In the genomic region with DNA sequence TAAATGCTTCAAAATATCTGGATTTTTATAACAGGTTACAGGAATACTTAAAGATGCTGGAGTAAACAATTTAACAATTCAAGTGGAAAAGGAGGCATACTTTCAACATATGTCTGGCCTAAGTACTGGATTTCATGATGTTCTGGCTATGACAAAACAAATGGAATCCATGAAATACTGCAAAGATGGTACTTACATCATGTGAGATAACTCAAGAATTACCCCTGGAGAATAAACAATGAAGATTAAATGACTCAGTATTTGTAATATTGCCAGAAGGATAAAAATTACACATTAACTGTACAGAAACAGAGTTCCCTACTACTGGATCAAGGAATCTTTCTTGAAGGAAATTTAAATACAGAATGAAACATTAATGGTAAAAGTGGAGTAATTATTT, we compare ENCODE assay signal across 15 cellular contexts. TPM values are rescaled to one million over a fixed set of nuclear protein-coding genes. Genes with fewer than 3 reads are reported as not detected.
DNase-seq lines count a peak whose midpoint lies in the region; ATAC-seq and TF ChIP-seq lines count a peak whose summit lies in the region.
"Had no signal": no experiment of that assay in that cellular context is flagged by ENCODE, and none has a peak within 500 bp of the region (broad histone marks: within the 10 kb centered on the region; RNA-seq: fewer than 3 reads in every experiment).

No MANE protein-coding gene starts in this region.

- no peaks in the 10 kb centered on the region for H3K27me3 Mint-ChIP-seq in activated T-helper 17 cell treated with anti-CD3 and anti-CD28 coated beads, Interleukin-2, amount 50 U/mL, for 72 hours
- H3K27me3 Mint-ChIP-seq: activated naive CD4-positive, alpha-beta T cell treated with anti-CD3 and anti-CD28 coated beads, Interleukin-2, amount 50 U/mL, for 24 hours had no signal

- H3K27ac ChIP-seq in AG04450 (ENCODE audit: low read depth, low read length): no peak overlapping the region
- H3K27ac ChIP-seq: BLaER1 treated with 17β-estradiol and CSF1 and Interleukin-3, amounts not matched to agents 10 nM and 100 nM; pancreas; tibial nerve had no signal

- H3K4me3 ChIP-seq in AG04450 (ENCODE audit: low read depth, low read length) (no peak overlapping the region), astrocyte of the spinal cord (ENCODE audit: low read depth, low read length) (no peak overlapping the region)
- H3K4me3 ChIP-seq: BLaER1 treated with 17β-estradiol and CSF1 and Interleukin-3, amounts not matched to agents 10 nM and 100 nM; pancreas; tibial nerve had no signal

- in situ Hi-C loops in astrocyte of the spinal cord (cut with HindIII; ENCODE audit: low sequenced_read_pairs): no loop called here

- TF ChIP-seq CTCF in AG04450 (IDR thresholded peaks at IDR 0.05; ENCODE audit: low read depth, low read length) (no peak), astrocyte of the spinal cord (IDR thresholded peaks at IDR 0.05; ENCODE audit: low read depth, low read length) (no peak)

- no peak overlapping the region for H3K27ac Mint-ChIP-seq in activated T-helper 17 cell treated with anti-CD3 and anti-CD28 coated beads, Interleukin-2, amount 50 U/mL, for 72 hours
- H3K27ac Mint-ChIP-seq: activated naive CD4-positive, alpha-beta T cell treated with anti-CD3 and anti-CD28 coated beads, Interleukin-2, amount 50 U/mL, for 24 hours had no signal

- POLR2A ChIA-PET in AG04450 (lab: Yijun Ruan, JAX): no interaction called here

- no peaks in the 10 kb centered on the region for H3K27me3 ChIP-seq in AG04450 (ENCODE audit: control insufficient read depth, insufficient read depth, low read length)
- H3K27me3 ChIP-seq: BLaER1 treated with 17β-estradiol and CSF1 and Interleukin-3, amounts not matched to agents 10 nM and 100 nM; pancreas; tibial nerve had no signal

- H3K4me3 Mint-ChIP-seq in activated T-helper 17 cell treated with anti-CD3 and anti-CD28 coated beads, Interleukin-2, amount 50 U/mL, for 72 hours: no peak overlapping the region
- H3K4me3 Mint-ChIP-seq: activated naive CD4-positive, alpha-beta T cell treated with anti-CD3 and anti-CD28 coated beads, Interleukin-2, amount 50 U/mL, for 24 hours had no signal

- CTCF ChIA-PET in AG04450 (lab: Charles Lee): no interaction called here

- no peak for ATAC-seq in HG03520 (IDR thresholded peaks at IDR 0.05; ENCODE audit: unreplicated experiment)
- ATAC-seq in GM21737 (IDR thresholded peaks at IDR 0.05; ENCODE audit: unreplicated experiment): no peak
- ATAC-seq in activated T-helper 17 cell treated with anti-CD3 and anti-CD28 coated beads, Interleukin-2, amount 50 U/mL, for 72 hours (replicated peaks): no peak
- no peak for ATAC-seq in HG02870 (IDR thresholded peaks at IDR 0.05; ENCODE audit: unreplicated experiment)
- ATAC-seq: pancreas had no signal

- DNase-seq in AG04450 (ENCODE audit: low read depth, low spot score) (peak; percentile 73), HCEC 1CT (peak; percentile 92), astrocyte of the spinal cord (ENCODE audit: low read depth, low spot score) (peak; percentile 43), glomerular visceral epithelial cell (ENCODE audit: extremely low spot score) (peak; percentile 33)
- DNase-seq: activated CD4-positive, CD25-positive, alpha-beta regulatory T cell; activated CD8-positive, alpha-beta memory T cell treated with anti-CD3 and anti-CD28 coated beads, Interleukin-2, amount 50 U/mL, for 4 hours; NCI-H1092; pancreas had no signal

- H3K9me3 ChIP-seq in AG04450 (ENCODE audit: control insufficient read depth, insufficient read depth, low read length): peaks cover 2% of the 10 kb centered on the region; the same call in 1 of the 2 replicates
- H3K9me3 ChIP-seq: BLaER1 treated with 17β-estradiol and CSF1 and Interleukin-3, amounts not matched to agents 10 nM and 100 nM; pancreas; tibial nerve had no signal

- no peaks in the 10 kb centered on the region for H3K9me3 Mint-ChIP-seq in activated T-helper 17 cell treated with anti-CD3 and anti-CD28 coated beads, Interleukin-2, amount 50 U/mL, for 72 hours
- H3K9me3 Mint-ChIP-seq: activated naive CD4-positive, alpha-beta T cell treated with anti-CD3 and anti-CD28 coated beads, Interleukin-2, amount 50 U/mL, for 24 hours had no signal

- no peaks in the 10 kb centered on the region for H3K4me1 Mint-ChIP-seq in activated T-helper 17 cell treated with anti-CD3 and anti-CD28 coated beads, Interleukin-2, amount 50 U/mL, for 72 hours
- H3K4me1 Mint-ChIP-seq: activated naive CD4-positive, alpha-beta T cell treated with anti-CD3 and anti-CD28 coated beads, Interleukin-2, amount 50 U/mL, for 24 hours had no signal

- H3K36me3 Mint-ChIP-seq in activated T-helper 17 cell treated with anti-CD3 and anti-CD28 coated beads, Interleukin-2, amount 50 U/mL, for 72 hours (ENCODE audit: low read depth): peaks cover 61% of the 10 kb centered on the region

RNA-seq across cellular contexts. Expression of a gene that starts 35.6 kb away (rescaled TPM):
- 38.4 and 49.2 TPM in 2 replicates for polyA plus RNA-seq in AG04450 (2011; rRNA removed)
- polyA minus RNA-seq in AG04450 (2011; rRNA and poly(A)+ RNA removed): 97.4 and 116 TPM in 2 replicates
- 10 to 100 TPM; 23.7 to 44.7 TPM for total RNA-seq in activated T-helper 17 cell treated with anti-CD3 and anti-CD28 coated beads, Interleukin-2, amount 50 U/mL, for 72 hours

RNA-seq across cellular contexts. Expression of a gene that starts 37.5 kb away (rescaled TPM):
- 36.7 and 58.0 TPM in 2 replicates for polyA plus RNA-seq in AG04450 (2011; rRNA removed)
- polyA minus RNA-seq in AG04450 (2011; rRNA and poly(A)+ RNA removed): 21.5 and 35.0 TPM in 2 replicates
- total RNA-seq in activated T-helper 17 cell treated with anti-CD3 and anti-CD28 coated beads, Interleukin-2, amount 50 U/mL, for 72 hours: 100 to 1,000 TPM; 175 to 220 TPM

RNA-seq across cellular contexts. Expression of a gene that starts 60.0 kb away (rescaled TPM):
- 3.8 and 5.9 TPM in 2 replicates for polyA plus RNA-seq in AG04450 (2011; rRNA removed)
- 0.83 and 1.5 TPM in 2 replicates for polyA minus RNA-seq in AG04450 (2011; rRNA and poly(A)+ RNA removed)
- 10 to 100 TPM; 36.0 to 49.4 TPM for total RNA-seq in activated T-helper 17 cell treated with anti-CD3 and anti-CD28 coated beads, Interleukin-2, amount 50 U/mL, for 72 hours

Comparison
In these comparisons a context has a peak if more than half of its experiments do, and no peak if none do; other contexts are left out.
1. DNase-seq: peak in every context shown above with its lines; median percentile 92 in HCEC 1CT; 73 in AG04450; 43 in astrocyte of the spinal cord; 33 in glomerular visceral epithelial cell.